Comparison of ENCODE assay signal across 10 cellular contexts in the genomic region with DNA sequence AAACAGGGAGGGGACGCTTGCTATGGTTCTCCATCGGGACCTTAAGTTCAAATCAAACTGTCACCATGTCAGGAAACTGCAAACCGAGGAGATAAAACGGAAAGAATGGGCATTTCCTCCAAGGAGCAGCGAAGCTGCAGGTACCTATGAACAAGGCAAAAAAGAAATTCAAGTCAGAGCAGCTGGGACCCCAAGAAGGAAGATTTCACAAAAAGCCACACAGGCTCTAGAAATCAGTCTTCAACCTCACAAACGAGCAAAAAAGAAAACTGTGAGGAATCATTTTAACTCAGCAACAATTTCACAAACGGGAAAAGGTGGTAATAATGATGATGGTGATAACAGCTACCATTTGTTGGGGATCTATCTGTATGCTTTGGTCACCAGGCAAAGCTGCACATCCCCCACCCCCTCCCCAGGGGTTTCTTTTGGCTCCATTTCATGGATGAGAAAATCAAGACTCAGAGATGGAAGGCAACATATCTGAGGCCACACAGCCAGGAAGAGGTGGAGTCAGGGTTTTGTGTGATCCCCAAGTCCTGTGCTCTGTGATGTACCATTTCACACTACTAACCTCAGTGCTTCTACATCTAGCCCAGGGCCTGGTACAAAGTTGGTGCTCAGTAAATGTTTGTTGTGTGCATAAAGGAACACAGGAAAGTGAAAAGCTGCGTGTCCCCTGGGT.
DNase-seq lines count a peak whose midpoint lies in the region; ATAC-seq lines count a peak whose summit lies in the region.
"Had no signal": no experiment of that assay in that cellular context is flagged by ENCODE, and none has a peak within 500 bp of the region (broad histone marks: within the 10 kb centered on the region; RNA-seq: fewer than 3 reads in every experiment).

No MANE protein-coding gene starts in this region.

- H2AFZ ChIP-seq in mesenchymal stem cell (ENCODE audit: low read depth, low read length), result no peak overlapping the region

- peak; percentile 14 to 29 for DNase-seq in stimulated activated CD4-positive, alpha-beta T cell treated with anti-CD3 and anti-CD28 coated beads, Interleukin-15, amount 100 ng/mL, for 48 hours (ENCODE audit: low read depth in 2 of 2)
- DNase-seq in stimulated activated CD4-positive, alpha-beta T cell treated with anti-CD3 and anti-CD28 coated beads, Interleukin-2, amount 100 ng/mL, for 48 hours, result no peak
- peak in 1 of 2 donors; percentile 50 for DNase-seq in activated naive CD4-positive, alpha-beta T cell treated with anti-CD3 and anti-CD28 coated beads, Interleukin-2, amount 50 U/mL, for 72 hours (ENCODE audit: low spot score in 2 of 2)
- DNase-seq in mesenchymal stem cell (no peak), aorta (no peak), head of caudate nucleus (no peak), sciatic nerve (ENCODE audit: low spot score) (no peak)
- DNase-seq: BE2C had no signal

- H3K9me3 ChIP-seq in mesenchymal stem cell (ENCODE audit: control insufficient read depth, low read length) (no peaks in the 10 kb centered on the region), aorta (ENCODE audit: control insufficient read depth, low read length) (no peaks in the 10 kb centered on the region)
- H3K9me3 ChIP-seq: BE2C had no signal

- intact Hi-C loops in aorta (cut with DNase I) (loop anchor here in 1 of 2 donors (2.0 kb wide), 1 partner anchor 29 kb away; no protein-coding TSS in a partner anchor), head of caudate nucleus (cut with DNase I) (no loop called here), sciatic nerve (cut with DNase I) (no loop called here)

- H3K36me3 ChIP-seq in mesenchymal stem cell (ENCODE audit: control insufficient read depth in 1 of 2, insufficient read depth in 2 of 2, low read depth in 1 of 2, low read length in 2 of 2) (peaks cover 0 to 29% of the 10 kb centered on the region in 2 experiments), aorta (ENCODE audit: control insufficient read depth in 1 of 2, insufficient read depth in 2 of 2, low read length in 1 of 2) (no peaks in the 10 kb centered on the region)
- H3K36me3 ChIP-seq: BE2C had no signal

- ATAC-seq in activated naive CD4-positive, alpha-beta T cell treated with anti-CD3 and anti-CD28 coated beads, Interleukin-2, amount 50 U/mL, for 72 hours, result peak; percentile 38 to 60
- ATAC-seq in aorta (ENCODE audit: low FRiP score), result no peak
- ATAC-seq in sciatic nerve, result no peak
- no peak for ATAC-seq in GM19324 (IDR thresholded peaks at IDR 0.05; ENCODE audit: low FRiP score, unreplicated experiment)

- H3K9ac ChIP-seq in mesenchymal stem cell (ENCODE audit: low read length), result peak overlapping the region; percentile 8
- H3K9ac ChIP-seq: KMS-11 had no signal

- no peak overlapping the region for H2BK120ac ChIP-seq in mesenchymal stem cell (ENCODE audit: low read depth, low read length)

- H3K27ac ChIP-seq in mesenchymal stem cell (ENCODE audit: low read length, poor library complexity, severe bottlenecking) (no peak overlapping the region), aorta (ENCODE audit: low read depth in 1 of 2, low read length in 2 of 2) (peak overlapping the region; percentile 25 to 28)
- H3K27ac ChIP-seq: KMS-11 had no signal

- peaks cover 66% of the 10 kb centered on the region for H3K79me1 ChIP-seq in mesenchymal stem cell (replicated peaks; ENCODE audit: low read length, poor library complexity, severe bottlenecking)

- peak overlapping the region; percentile 23 for H4K91ac ChIP-seq in mesenchymal stem cell (ENCODE audit: low read length)

- no peak overlapping the region for H3K4ac ChIP-seq in mesenchymal stem cell (ENCODE audit: low read depth in 1 of 2, low read length in 2 of 2)

- H3K27ac Mint-ChIP-seq in activated naive CD4-positive, alpha-beta T cell treated with anti-CD3 and anti-CD28 coated beads, Interleukin-2, amount 50 U/mL, for 72 hours, result peak overlapping the region; percentile 83 to 88

- H3K23ac ChIP-seq in mesenchymal stem cell (ENCODE audit: low read length in 2 of 2), result no peak overlapping the region

- H2AK5ac ChIP-seq in mesenchymal stem cell (ENCODE audit: low read length, severe bottlenecking), result no peak overlapping the region

- no peak overlapping the region for H3K4me3 ChIP-seq in mesenchymal stem cell (ENCODE audit: insufficient read depth in 1 of 2, low read depth in 1 of 2, low read length in 2 of 2)
- H3K4me3 ChIP-seq in aorta (ENCODE audit: low read length in 2 of 2), result no peak overlapping the region

- H3K4me2 ChIP-seq in mesenchymal stem cell (ENCODE audit: low read length, poor library complexity, severe bottlenecking), result no peak overlapping the region
- H3K4me2 ChIP-seq: KMS-11 had no signal

- H4K8ac ChIP-seq in mesenchymal stem cell (ENCODE audit: low read length), result no peak overlapping the region

- H3K14ac ChIP-seq in mesenchymal stem cell (ENCODE audit: low read length in 2 of 2), result no peak overlapping the region

- no peaks in the 10 kb centered on the region for H3K9me3 Mint-ChIP-seq in activated naive CD4-positive, alpha-beta T cell treated with anti-CD3 and anti-CD28 coated beads, Interleukin-2, amount 50 U/mL, for 72 hours

- H3K4me1 ChIP-seq in mesenchymal stem cell (ENCODE audit: control insufficient read depth, insufficient read depth, low read depth, low read length) (peaks cover 23% of the 10 kb centered on the region), aorta (ENCODE audit: control insufficient read depth in 1 of 2, insufficient read depth in 2 of 2, low read length in 2 of 2) (peaks cover 3 to 15% of the 10 kb centered on the region in 2 donors)

- peaks cover 0 to under 1% of the 10 kb centered on the region in 2 experiments for H3K27me3 ChIP-seq in mesenchymal stem cell (ENCODE audit: control insufficient read depth in 1 of 2, insufficient read depth in 1 of 2, low read length in 2 of 2)
- no peaks in the 10 kb centered on the region for H3K27me3 ChIP-seq in aorta (ENCODE audit: control insufficient read depth in 1 of 2, insufficient read depth in 2 of 2, low read length in 1 of 2)
- H3K27me3 ChIP-seq: BE2C had no signal

- no peak overlapping the region for H2BK12ac ChIP-seq in mesenchymal stem cell (ENCODE audit: low read length in 2 of 2)

- H3K36me3 Mint-ChIP-seq in activated naive CD4-positive, alpha-beta T cell treated with anti-CD3 and anti-CD28 coated beads, Interleukin-2, amount 50 U/mL, for 72 hours, result peaks cover 0 to 16% of the 10 kb centered on the region in 2 donors

- no peak overlapping the region for H3K18ac ChIP-seq in mesenchymal stem cell (ENCODE audit: low read depth in 1 of 2, low read length in 2 of 2)

- no peak overlapping the region for H2BK5ac ChIP-seq in mesenchymal stem cell (ENCODE audit: low read depth, low read length, poor library complexity, severe bottlenecking)

- WGBS in mesenchymal stem cell, result 89% methylated on average over 6 of the region's 8 CpGs
- WGBS in aorta, 2 donors, result 52 to 58% methylated on average over 8 of the region's 8 CpGs

- no peak overlapping the region for H2BK15ac ChIP-seq in mesenchymal stem cell (ENCODE audit: low read depth, poor library complexity, severe bottlenecking)

Comparison
In these comparisons a context has a peak if more than half of its experiments do, and no peak if none do; other contexts are left out.
1. DNase-seq: peak in stimulated activated CD4-positive, alpha-beta T cell treated with anti-CD3 and anti-CD28 coated beads, Interleukin-15, amount 100 ng/mL, for 48 hours (2 of 2); none in stimulated activated CD4-positive, alpha-beta T cell treated with anti-CD3 and anti-CD28 coated beads, Interleukin-2, amount 100 ng/mL, for 48 hours (0 of 2), mesenchymal stem cell (single experiment), aorta (0 of 2), head of caudate nucleus (0 of 42) and sciatic nerve (single experiment).
2. ATAC-seq: peak in activated naive CD4-positive, alpha-beta T cell treated with anti-CD3 and anti-CD28 coated beads, Interleukin-2, amount 50 U/mL, for 72 hours (2 of 2); none in aorta (single experiment), sciatic nerve (single experiment) and GM19324 (single experiment).